12 cellular contexts compared by ENCODE assay signal in genomic region chr21:44907966-44908364, GRCh38. TPM values are rescaled to one million over a fixed set of nuclear protein-coding genes. Genes with fewer than 3 reads are reported as not detected.
DNase-seq lines count a peak whose midpoint lies in the region; ATAC-seq and TF ChIP-seq lines count a peak whose summit lies in the region.
"Had no signal": no experiment of that assay in that cellular context is flagged by ENCODE, and none has a peak within 500 bp of the region (broad histone marks: within the 10 kb centered on the region; RNA-seq: fewer than 3 reads in every experiment).

No MANE protein-coding gene starts in this region.

- TF ChIP-seq CTCF in GM13977 (IDR thresholded peaks at IDR 0.05; ENCODE audit: extremely low read depth, insufficient read depth, missing control alignments) (no peak), OCI-LY3 (IDR thresholded peaks at IDR 0.05; ENCODE audit: low read depth, low read length) (no peak), fibroblast of mammary gland (conservative IDR thresholded peaks at IDR 0.05; ENCODE audit: control insufficient read depth, insufficient read depth, low read depth, low read length) (no peak), glutamatergic neuron (IDR thresholded peaks at IDR 0.05; ENCODE audit: partially characterized antibody, unreplicated experiment) (no peak)

- no peak overlapping the region for H3K4me3 ChIP-seq in OCI-LY3 (ENCODE audit: low read length)
- no peak overlapping the region for H3K4me3 ChIP-seq in fibroblast of mammary gland (ENCODE audit: control insufficient read depth, low read depth, low read length)
- H3K4me3 ChIP-seq: neural progenitor cell had no signal

- in situ Hi-C loops in GM13977 (cut with MboI; ENCODE audit: low pct_unique_long_range_greater_than_20kb, low sequenced_read_pairs, unreplicated experiment) = no loop called here

- no peak overlapping the region for H3K27ac ChIP-seq in OCI-LY3 (ENCODE audit: low read length)
- H3K27ac ChIP-seq: neural progenitor cell had no signal

- intact Hi-C loops in sciatic nerve (cut with DNase I) = no loop called here

- peak; percentile 31 for ATAC-seq in sciatic nerve
- no peak for ATAC-seq in HG03469 (IDR thresholded peaks at IDR 0.05; ENCODE audit: unreplicated experiment)
- ATAC-seq in HG03442 (IDR thresholded peaks at IDR 0.05; ENCODE audit: unreplicated experiment) = no peak
- ATAC-seq in HG03039 (IDR thresholded peaks at IDR 0.05; ENCODE audit: unreplicated experiment) = no peak
- ATAC-seq: effector memory CD8-positive, alpha-beta T cell had no signal

- no peaks in the 10 kb centered on the region for H3K79me2 ChIP-seq in OCI-LY3 (ENCODE audit: low read length)

- H3K27me3 Mint-ChIP-seq in glutamatergic neuron (ENCODE audit: unreplicated experiment) = peaks cover 7% of the 10 kb centered on the region
- H3K27me3 Mint-ChIP-seq: effector memory CD8-positive, alpha-beta T cell had no signal

- no peaks in the 10 kb centered on the region for H3K36me3 ChIP-seq in OCI-LY3 (replicated peaks; ENCODE audit: low read depth, low read length)
- H3K36me3 ChIP-seq: neural progenitor cell had no signal

- peaks cover 1% of the 10 kb centered on the region for H3K9me3 Mint-ChIP-seq in glutamatergic neuron (ENCODE audit: unreplicated experiment)
- H3K9me3 Mint-ChIP-seq: activated T-helper 2 cell treated with anti-CD3 and anti-CD28 coated beads, Interferon-gamma antibody, Interleukin-2, Interleukin-4, amounts not matched to agents 10 μg/mL and 5 μg/mL and 100 μg/mL, durations not matched to agents 14 hours and 24 hours and 36 hours; effector memory CD8-positive, alpha-beta T cell; neural progenitor cell had no signal

- H3K27me3 ChIP-seq in OCI-LY3 (ENCODE audit: low read depth, low read length) = no peaks in the 10 kb centered on the region
- H3K27me3 ChIP-seq: neural progenitor cell had no signal

- H3K36me3 Mint-ChIP-seq in glutamatergic neuron (ENCODE audit: unreplicated experiment) = no peaks in the 10 kb centered on the region
- H3K36me3 Mint-ChIP-seq: neural progenitor cell had no signal

- peak overlapping the region; percentile 36; the same call in 1 of the 2 replicates for H3K4me2 ChIP-seq in OCI-LY3 (ENCODE audit: low read length)
- H3K4me2 ChIP-seq: neural progenitor cell had no signal

- H3K4me1 Mint-ChIP-seq in glutamatergic neuron (ENCODE audit: low read depth, unreplicated experiment) = peaks cover 10% of the 10 kb centered on the region

- H3K9me3 ChIP-seq in OCI-LY3 (ENCODE audit: insufficient read depth, low read length) = no peaks in the 10 kb centered on the region

- DNase-seq in GM13977 (ENCODE audit: low spot score) (peak; percentile 61), fibroblast of mammary gland (ENCODE audit: low read depth) (peak; percentile 34), sciatic nerve (ENCODE audit: low spot score) (no peak), glutamatergic neuron (no peak)
- DNase-seq: effector memory CD8-positive, alpha-beta T cell; NCI-H526 treated with DMSO at 0.1 percent for 48 hours had no signal

- H2AFZ ChIP-seq in OCI-LY3 (ENCODE audit: low read depth, low read length) = no peak overlapping the region

- no peaks in the 10 kb centered on the region for H4K20me1 ChIP-seq in OCI-LY3 (ENCODE audit: insufficient read depth, low read length)

- H3K4me1 ChIP-seq in OCI-LY3 (ENCODE audit: low read length) = no peaks in the 10 kb centered on the region

- H3K9ac ChIP-seq in OCI-LY3 (ENCODE audit: low read length) = no peak overlapping the region
- H3K9ac ChIP-seq: neural progenitor cell had no signal

- H3K4me3 Mint-ChIP-seq in glutamatergic neuron (ENCODE audit: unreplicated experiment) = no peak overlapping the region
- H3K4me3 Mint-ChIP-seq: effector memory CD8-positive, alpha-beta T cell; neural progenitor cell had no signal

- H3K27ac Mint-ChIP-seq in glutamatergic neuron (ENCODE audit: unreplicated experiment) = no peak overlapping the region
- H3K27ac Mint-ChIP-seq: neural progenitor cell had no signal

RNA-seq across cellular contexts. Expression of gene ITGB2, which starts 12.7 kb away (rescaled TPM):
- total RNA-seq in sciatic nerve = 56.7 TPM
- 0.91 TPM for total RNA-seq in glutamatergic neuron (ENCODE audit: unreplicated experiment)

RNA-seq across cellular contexts. Expression of gene SLX9, which starts 31.9 kb away (rescaled TPM):
- total RNA-seq in sciatic nerve (17.1 TPM), glutamatergic neuron (ENCODE audit: unreplicated experiment) (30.7 TPM)

RNA-seq across cellular contexts. Expression of gene PTTG1IP, which starts 34.5 kb away (rescaled TPM):
- total RNA-seq in sciatic nerve (192 TPM), glutamatergic neuron (ENCODE audit: unreplicated experiment) (249 TPM)

Comparison
In these comparisons a context has a peak if more than half of its experiments do, and no peak if none do; other contexts are left out.
1. DNase-seq: peak in GM13977 (single experiment) and fibroblast of mammary gland (single experiment); none in sciatic nerve (single experiment) and glutamatergic neuron (single experiment).
2. RNA of gene ITGB2, which starts 12.7 kb away (total RNA-seq): 56.7 TPM in sciatic nerve (single experiment); 0.91 TPM in glutamatergic neuron (single experiment); every median in the first group is over 10 times any median in the second.